Comparison of ENCODE assay signal across 29 cellular contexts in the genomic region with DNA sequence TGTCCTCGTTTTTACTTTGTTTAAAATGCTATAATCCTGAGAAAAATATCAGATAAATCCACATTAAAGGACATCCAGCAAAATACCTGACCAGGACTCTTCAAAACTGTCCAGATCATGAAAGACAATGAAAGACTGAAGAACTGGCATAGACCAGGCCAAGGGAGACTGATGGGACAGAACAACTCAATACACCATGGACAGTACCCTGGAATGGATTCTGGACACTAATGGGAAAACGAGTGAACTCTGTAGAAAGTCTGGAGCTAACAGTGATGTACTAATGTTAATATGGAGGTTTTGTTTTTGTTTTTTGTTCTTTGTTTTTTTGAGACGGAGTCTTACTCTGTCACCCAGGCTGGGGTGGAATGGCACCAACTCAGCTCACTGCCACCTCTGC.
"Had no signal": no experiment of that assay in that cellular context is flagged by ENCODE, and none has a peak within 500 bp of the region (broad histone marks: within the 10 kb centered on the region; RNA-seq: fewer than 3 reads in every experiment).

No MANE protein-coding gene starts in this region.

- H3K9me3 ChIP-seq: left lung, lower lobe of right lung, psoas muscle, right lobe of liver, stomach, testis, thyroid gland, transverse colon, upper lobe of left lung, vagina had no signal

- H3K36me3 ChIP-seq: left lung, lower lobe of right lung, right lobe of liver, stomach, thyroid gland, transverse colon, upper lobe of left lung, vagina had no signal

- H3K4me3 Mint-ChIP-seq: immature natural killer cell; naive thymus-derived CD8-positive, alpha-beta T cell; nephron; neural crest cell; stimulated activated memory B cell treated with anti-CD40 and anti-IgM and Interleukin-4, amounts not matched to agents 10 μg/mL and 1 μg/mL and 100 μg/mL, for 72 hours had no signal

- H3K27me3 ChIP-seq: left lung, right lobe of liver, stomach, testis, thyroid gland, transverse colon, upper lobe of left lung, vagina had no signal

- H3K4me3 ChIP-seq: left lung, lower lobe of right lung, psoas muscle, right lobe of liver, smooth muscle cell, stomach, testis, thyroid gland, transverse colon, upper lobe of left lung, vagina had no signal

- H3K9ac ChIP-seq: parathyroid adenoma had no signal

- H3K9me3 Mint-ChIP-seq: naive thymus-derived CD8-positive, alpha-beta T cell; nephron had no signal

- H3K4me1 Mint-ChIP-seq: immature natural killer cell, nephron, neural crest cell had no signal

- H2AFZ ChIP-seq: parathyroid adenoma had no signal

- H3K79me2 ChIP-seq: parathyroid adenoma had no signal

- H3K27me3 Mint-ChIP-seq: naive thymus-derived CD8-positive, alpha-beta T cell; stimulated activated memory B cell treated with anti-CD40 and anti-IgM and Interleukin-4, amounts not matched to agents 10 μg/mL and 1 μg/mL and 100 μg/mL, for 72 hours had no signal

- H3K4me2 ChIP-seq: smooth muscle cell had no signal

- ATAC-seq: left colon; left lung; lower lobe of right lung; naive thymus-derived CD8-positive, alpha-beta T cell; psoas muscle; right lobe of liver; stimulated activated memory B cell treated with anti-CD40 and anti-IgM and Interleukin-4, amounts not matched to agents 10 μg/mL and 1 μg/mL and 100 μg/mL, for 72 hours; stimulated activated naive CD8-positive, alpha-beta T cell treated with anti-CD3 and anti-CD28 coated beads, Interleukin-15, Interleukin-2, amounts not matched to agents 100 U/mL and 50 U/mL, for 24 hours had no signal

- H3K4me1 ChIP-seq: left lung, lower lobe of right lung, parathyroid adenoma, psoas muscle, right lobe of liver, stomach, testis, transverse colon, upper lobe of left lung, vagina had no signal

- H3K27ac ChIP-seq: left lung, lower lobe of right lung, parathyroid adenoma, psoas muscle, right lobe of liver, stomach, testis, thyroid gland, transverse colon, upper lobe of left lung, vagina had no signal

- H3K36me3 Mint-ChIP-seq: immature natural killer cell; stimulated activated memory B cell treated with anti-CD40 and anti-IgM and Interleukin-4, amounts not matched to agents 10 μg/mL and 1 μg/mL and 100 μg/mL, for 72 hours had no signal

- H3K27ac Mint-ChIP-seq: immature natural killer cell; naive thymus-derived CD8-positive, alpha-beta T cell; nephron; stimulated activated memory B cell treated with anti-CD40 and anti-IgM and Interleukin-4, amounts not matched to agents 10 μg/mL and 1 μg/mL and 100 μg/mL, for 72 hours had no signal

- DNase-seq: hypothalamus; immature natural killer cell; kidney; left colon; left lung; lower lobe of right lung; mammary epithelial cell; mesenchymal stem cell; naive thymus-derived CD8-positive, alpha-beta T cell; nucleus accumbens; psoas muscle; right lobe of liver; stimulated activated CD4-positive, alpha-beta T cell treated with anti-CD3 and anti-CD28 coated beads, Interleukin-1b, Interleukin-23, amount 100 ng/mL, for 48 hours; stimulated activated CD4-positive, alpha-beta T cell treated with anti-CD3 and anti-CD28 coated beads, Interleukin-2, amount 100 ng/mL, for 48 hours; stimulated activated CD4-positive, alpha-beta T cell treated with anti-CD3 and anti-CD28 coated beads, Interleukin-4, amount 100 ng/mL, for 4 hours; stimulated activated CD8-positive, alpha-beta memory T cell treated with anti-CD3 and anti-CD28 coated beads, Interleukin-4, amount 100 ng/mL, for 48 hours; stimulated activated naive CD8-positive, alpha-beta T cell treated with anti-CD3 and anti-CD28 coated beads, Interleukin-15, Interleukin-2, amounts not matched to agents 100 U/mL and 50 U/mL, for 24 hours; stomach; testis; transverse colon; upper lobe of left lung had no signal

- FAIRE-seq: islet of Langerhans, kidney had no signal
